ENCODE assay signal across 21 cellular contexts in the genomic region with DNA sequence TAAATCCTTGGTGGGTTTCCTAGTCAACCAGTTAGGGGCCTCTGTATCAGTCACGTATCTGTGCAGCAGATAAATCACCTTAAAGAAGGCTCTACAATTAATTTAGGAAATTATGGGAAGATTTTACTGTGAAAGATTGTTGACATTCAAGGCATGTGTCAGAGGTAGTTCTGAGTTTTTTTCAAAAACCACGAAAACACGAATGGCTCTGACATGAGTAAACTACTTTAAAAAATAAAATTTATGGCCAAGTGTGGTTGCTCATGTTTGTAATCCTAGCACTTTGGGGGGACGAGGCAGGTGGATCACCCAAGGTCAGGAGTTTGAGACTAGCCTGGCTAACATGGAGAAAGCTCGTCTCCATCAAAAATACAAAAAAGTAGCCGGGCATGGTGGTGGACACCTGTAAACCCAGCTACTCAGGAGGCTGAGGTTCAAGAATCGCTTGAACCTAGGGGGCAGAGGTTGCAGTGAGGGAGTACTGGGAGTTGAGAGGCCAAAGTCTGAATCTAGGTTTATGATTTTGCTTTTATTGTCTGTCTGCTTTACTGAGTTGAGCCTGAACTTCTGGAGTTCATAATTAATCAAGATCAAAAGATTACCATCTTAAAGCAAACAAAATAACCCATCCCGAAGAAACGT.
DNase-seq lines count a peak whose midpoint lies in the region; ATAC-seq and TF ChIP-seq lines count a peak whose summit lies in the region.
"Had no signal": no experiment of that assay in that cellular context is flagged by ENCODE, and none has a peak within 500 bp of the region (broad histone marks: within the 10 kb centered on the region; RNA-seq: fewer than 3 reads in every experiment).

No MANE protein-coding gene starts in this region.

- H3K27me3 ChIP-seq in DOHH2 (ENCODE audit: control insufficient read depth, low read length) (no peaks in the 10 kb centered on the region), colonic mucosa (no peaks in the 10 kb centered on the region)
- H3K27me3 ChIP-seq: dorsolateral prefrontal cortex, gastroesophageal sphincter, MG63, neural progenitor cell, spleen, uterus had no signal

- H3F3A ChIP-seq in DOHH2 (ENCODE audit: control insufficient read depth, insufficient read depth): peaks cover 14% of the 10 kb centered on the region; the same call in 1 of the 2 replicates

- H3K4me2 ChIP-seq in DOHH2 (ENCODE audit: low read length) (peak overlapping the region; percentile 72), OCI-LY7 (ENCODE audit: low read length) (peak overlapping the region; percentile 50)

- no peaks in the 10 kb centered on the region; the same call in 1 of the 2 replicates for H3K36me3 ChIP-seq in DOHH2 (ENCODE audit: control insufficient read depth, low read length)
- no peaks in the 10 kb centered on the region; the same call in 1 of the 2 replicates for H3K36me3 ChIP-seq in OCI-LY7 (ENCODE audit: insufficient read depth, low read length)
- H3K36me3 ChIP-seq in colonic mucosa: no peaks in the 10 kb centered on the region
- no peaks in the 10 kb centered on the region for H3K36me3 ChIP-seq in mucosa of descending colon (ENCODE audit: low read depth)
- H3K36me3 ChIP-seq: gastroesophageal sphincter, MG63, neural progenitor cell, prostate gland, spleen, uterus had no signal

- H3K9me3 ChIP-seq in DOHH2 (ENCODE audit: control insufficient read depth, insufficient read depth, low read length): no peaks in the 10 kb centered on the region
- H3K9me3 ChIP-seq in OCI-LY7 (ENCODE audit: low read length): no peaks in the 10 kb centered on the region
- H3K9me3 ChIP-seq in colonic mucosa: no peaks in the 10 kb centered on the region
- no peaks in the 10 kb centered on the region for H3K9me3 ChIP-seq in mucosa of descending colon
- H3K9me3 ChIP-seq: gastroesophageal sphincter, MG63, prostate gland, spleen, uterus had no signal

- H3K4me3 ChIP-seq in DOHH2 (ENCODE audit: low read length) (peak overlapping the region; percentile 47), OCI-LY7 (ENCODE audit: low read depth, low read length, poor library complexity, severe bottlenecking) (no peak overlapping the region), colonic mucosa (no peak overlapping the region), mucosa of descending colon (no peak overlapping the region)
- H3K4me3 ChIP-seq: dorsolateral prefrontal cortex, gastroesophageal sphincter, MG63, neural progenitor cell, prostate gland, spleen, uterus had no signal

- H2AFZ ChIP-seq in OCI-LY7 (ENCODE audit: low read length): no peak overlapping the region
- H2AFZ ChIP-seq: neural progenitor cell had no signal

- no peak for TF ChIP-seq CTCF in DOHH2 (IDR thresholded peaks at IDR 0.05; ENCODE audit: low read depth, low read length, poor library complexity, severe bottlenecking)
- no peak for TF ChIP-seq CTCF in OCI-LY7 (conservative IDR thresholded peaks at IDR 0.05; ENCODE audit: low read length)
- no peak for TF ChIP-seq CTCF in colonic mucosa (IDR thresholded peaks at IDR 0.05)
- TF ChIP-seq CTCF in mucosa of descending colon (IDR thresholded peaks at IDR 0.05): no peak

- peak overlapping the region; percentile 47 for H3K27ac ChIP-seq in DOHH2 (ENCODE audit: low read depth, low read length)
- H3K27ac ChIP-seq in OCI-LY7 (ENCODE audit: low read depth, low read length, poor library complexity, severe bottlenecking): no peak overlapping the region
- H3K27ac ChIP-seq in colonic mucosa: no peak overlapping the region
- H3K27ac ChIP-seq: dorsolateral prefrontal cortex, epithelial cell of prostate, gastroesophageal sphincter, neural progenitor cell, prostate gland, spleen, uterus had no signal

- no TSS peak for BruUV-seq in OCI-LY7 (replicated peaks; lab: Mats Ljungman, UMichigan)

- CTCF ChIA-PET in OCI-LY7 (lab: Charles Lee; ENCODE audit: unreplicated experiment): no interaction called here

- POLR2A ChIA-PET in OCI-LY7 (lab: Charles Lee): interaction anchor here (0.8 kb wide), 1 partner anchor 10 kb away, joined by 3 read pairs; no protein-coding TSS in a partner anchor

- intact Hi-C loops in OCI-LY7 (cut with micrococcal nuclease; ENCODE audit: unreplicated experiment) (no loop called here), colonic mucosa (cut with DNase I) (no loop called here), mucosa of descending colon (cut with DNase I, micrococcal nuclease) (no loop called here)

- H3K79me2 ChIP-seq in DOHH2 (ENCODE audit: control insufficient read depth, low read length) (peaks cover 91% of the 10 kb centered on the region), OCI-LY7 (ENCODE audit: insufficient read depth, low read depth, low read length) (peaks cover 88% of the 10 kb centered on the region)

- H3K9ac ChIP-seq in colonic mucosa (ENCODE audit: low read depth in 2 of 2, low read length in 2 of 2): no peak overlapping the region
- H3K9ac ChIP-seq: neural progenitor cell had no signal

- no peaks in the 10 kb centered on the region for H4K20me1 ChIP-seq in DOHH2 (ENCODE audit: control insufficient read depth, insufficient read depth, low read depth, low read length)
- H4K20me1 ChIP-seq in OCI-LY7 (ENCODE audit: insufficient read depth, low read length): no peaks in the 10 kb centered on the region

- DNase-seq in OCI-LY7 (ENCODE audit: low spot score) (no peak), colonic mucosa (peak; percentile 34), mucosa of descending colon (peak in 1 of 3 donors; percentile 39), NCI-H187 treated with DMSO at 0.1 percent for 48 hours (lab: John Stamatoyannopoulos, UW) (no peak), AG20443 (ENCODE audit: low spot score) (no peak), NCI-H526 treated with DMSO at 0.1 percent for 48 hours (lab: John Stamatoyannopoulos, UW) (no peak)
- DNase-seq: CD4-positive, alpha-beta memory T cell; DMS153; dorsolateral prefrontal cortex; MG63; NCI-H146; NCI-H774; spleen; uterus had no signal

- H3K4me1 ChIP-seq in DOHH2 (ENCODE audit: control insufficient read depth, low read length) (peaks cover 99% of the 10 kb centered on the region), OCI-LY7 (ENCODE audit: insufficient read depth, low read length, poor library complexity, severe bottlenecking) (peaks cover 100% of the 10 kb centered on the region), colonic mucosa (peaks cover 16% of the 10 kb centered on the region), mucosa of descending colon (ENCODE audit: low read depth) (peaks cover 40% of the 10 kb centered on the region)
- H3K4me1 ChIP-seq: prostate gland, uterus had no signal

- ATAC-seq in mucosa of descending colon (peak; percentile 72), GM21528 (IDR thresholded peaks at IDR 0.05; ENCODE audit: low FRiP score, unreplicated experiment) (no peak)
- ATAC-seq: activated T-helper 17 cell treated with anti-CD3 and anti-CD28 coated beads, Interleukin-2, amount 50 U/mL, for 72 hours; gastroesophageal sphincter had no signal

- H3K9me2 ChIP-seq in DOHH2 (replicated peaks; ENCODE audit: control insufficient read depth, low read length): no peaks in the 10 kb centered on the region
- no peaks in the 10 kb centered on the region for H3K9me2 ChIP-seq in OCI-LY7 (ENCODE audit: insufficient read depth, low read length)
